Comparison of ENCODE assay signal across 18 cellular contexts in genomic region chr14:38189930-38190726, GRCh38. TPM values are rescaled to one million over a fixed set of nuclear protein-coding genes. Genes with fewer than 3 reads are reported as not detected.
DNase-seq lines count a peak whose midpoint lies in the region; ATAC-seq and TF ChIP-seq lines count a peak whose summit lies in the region.
"Had no signal": no experiment of that assay in that cellular context is flagged by ENCODE, and none has a peak within 500 bp of the region (broad histone marks: within the 10 kb centered on the region; RNA-seq: fewer than 3 reads in every experiment).

No MANE protein-coding gene starts in this region.

- DNase-seq in ELF-1 (ENCODE audit: low read depth, low spot score) (peak; percentile 31), endodermal cell (peak; percentile 69), KBM-7 (no peak), uterus (no peak)
- DNase-seq in activated T-cell treated with anti-CD3 and anti-CD28 coated beads, Interleukin-2, amount 50 U/mL, for 4 hours, result no peak
- DNase-seq: AML-193; CD4-positive, CD25-positive, alpha-beta regulatory T cell; DMS53; IMR-90; KG1 had no signal

- intact Hi-C loops in uterus (cut with DNase I; ENCODE audit: low total_unique reads), result no loop called here

- no peak for TF ChIP-seq POLR2A in uterus (IDR thresholded peaks at IDR 0.05)

- H3K27ac ChIP-seq in HUES48 (ENCODE audit: low read depth, low read length) (peak overlapping the region; percentile 100), endodermal cell (ENCODE audit: low read depth, low read length) (no peak overlapping the region), iPS-18a (ENCODE audit: low read length) (peak overlapping the region; percentile 90), uterus (no peak overlapping the region)
- H3K27ac ChIP-seq: 22Rv1; BLaER1 treated with 17β-estradiol and CSF1 and Interleukin-3, amounts not matched to agents 10 nM and 100 nM had no signal

- H3K27me3 ChIP-seq in HUES48 (ENCODE audit: control insufficient read depth, insufficient read depth, low read length) (no peaks in the 10 kb centered on the region), endodermal cell (ENCODE audit: control insufficient read depth, insufficient read depth, low read length, poor library complexity, severe bottlenecking) (no peaks in the 10 kb centered on the region), iPS-18a (ENCODE audit: control insufficient read depth, insufficient read depth, low read length) (no peaks in the 10 kb centered on the region), uterus (no peaks in the 10 kb centered on the region)
- H3K27me3 ChIP-seq: BLaER1 treated with 17β-estradiol and CSF1 and Interleukin-3, amounts not matched to agents 10 nM and 100 nM had no signal

- H3K36me3 Mint-ChIP-seq in endodermal cell (ENCODE audit: low read depth), result peaks cover 19% of the 10 kb centered on the region
- H3K36me3 Mint-ChIP-seq in activated T-cell treated with anti-CD3 and anti-CD28 coated beads, Interleukin-2, amount 50 U/mL, for 4 hours (ENCODE audit: insufficient read depth), result no peaks in the 10 kb centered on the region
- H3K36me3 Mint-ChIP-seq: CD4-positive, CD25-positive, alpha-beta regulatory T cell had no signal

- H3K4me1 ChIP-seq in HUES48 (ENCODE audit: control insufficient read depth, insufficient read depth, low read length), result peaks cover 30% of the 10 kb centered on the region
- peaks cover 13% of the 10 kb centered on the region for H3K4me1 ChIP-seq in endodermal cell (ENCODE audit: control insufficient read depth, insufficient read depth, low read length)
- H3K4me1 ChIP-seq in iPS-18a (ENCODE audit: control insufficient read depth, low read depth, low read length), result peaks cover 24% of the 10 kb centered on the region
- H3K4me1 ChIP-seq in uterus, result no peaks in the 10 kb centered on the region
- H3K4me1 ChIP-seq: BLaER1 treated with 17β-estradiol and CSF1 and Interleukin-3, amounts not matched to agents 10 nM and 100 nM had no signal

- peak overlapping the region; percentile 70 for H3K27ac Mint-ChIP-seq in endodermal cell
- H3K27ac Mint-ChIP-seq: CD4-positive, CD25-positive, alpha-beta regulatory T cell had no signal

- in situ Hi-C loops in KBM-7 (cut with MboI; ENCODE audit: low pct_unique_long_range_greater_than_20kb, low sequenced_read_pairs), result no loop called here

- H3K9me3 Mint-ChIP-seq in endodermal cell, result no peaks in the 10 kb centered on the region
- no peaks in the 10 kb centered on the region for H3K9me3 Mint-ChIP-seq in activated T-cell treated with anti-CD3 and anti-CD28 coated beads, Interleukin-2, amount 50 U/mL, for 4 hours
- H3K9me3 Mint-ChIP-seq: CD4-positive, CD25-positive, alpha-beta regulatory T cell had no signal

- 29% methylated on average over 4 of the region's 4 CpGs; no CpG with 5 or more reads in 1 of the 2 experiments for WGBS in endodermal cell (ENCODE audit: insufficient coverage in 1 of 2, insufficient read length in 1 of 2), 2 experiments

- H3K9ac ChIP-seq in HUES48 (ENCODE audit: low read depth, low read length), result peak overlapping the region; percentile 75
- H3K9ac ChIP-seq in endodermal cell (ENCODE audit: extremely low read depth, low read length, poor library complexity, severe bottlenecking), result no peak overlapping the region
- H3K9ac ChIP-seq in iPS-18a (ENCODE audit: low read length), result peak overlapping the region; percentile 88
- H3K9ac ChIP-seq: BLaER1 treated with 17β-estradiol and CSF1 and Interleukin-3, amounts not matched to agents 10 nM and 100 nM had no signal

- H3K9me3 ChIP-seq in HUES48 (ENCODE audit: control insufficient read depth, insufficient read depth, low read length) (no peaks in the 10 kb centered on the region), endodermal cell (ENCODE audit: control insufficient read depth, low read length) (no peaks in the 10 kb centered on the region), iPS-18a (ENCODE audit: control insufficient read depth, low read depth, low read length) (no peaks in the 10 kb centered on the region), uterus (no peaks in the 10 kb centered on the region)
- H3K9me3 ChIP-seq: BLaER1 treated with 17β-estradiol and CSF1 and Interleukin-3, amounts not matched to agents 10 nM and 100 nM had no signal

- TF ChIP-seq CTCF in endodermal cell (conservative IDR thresholded peaks at IDR 0.05), result no peak
- TF ChIP-seq CTCF in uterus (IDR thresholded peaks at IDR 0.05), result no peak

- no peaks in the 10 kb centered on the region for H3K27me3 Mint-ChIP-seq in endodermal cell (ENCODE audit: insufficient read depth)
- H3K27me3 Mint-ChIP-seq in activated T-cell treated with anti-CD3 and anti-CD28 coated beads, Interleukin-2, amount 50 U/mL, for 4 hours (ENCODE audit: low read depth), result no peaks in the 10 kb centered on the region

- peak overlapping the region; percentile 62 for H3K4me3 ChIP-seq in HUES48 (ENCODE audit: low read depth, low read length)
- H3K4me3 ChIP-seq in endodermal cell (ENCODE audit: low read length), result peak overlapping the region; percentile 19
- peak overlapping the region; percentile 79 for H3K4me3 ChIP-seq in iPS-18a (ENCODE audit: low read length)
- H3K4me3 ChIP-seq in uterus, result no peak overlapping the region
- H3K4me3 ChIP-seq: BLaER1 treated with 17β-estradiol and CSF1 and Interleukin-3, amounts not matched to agents 10 nM and 100 nM; GM12878 had no signal

- peaks cover 64% of the 10 kb centered on the region for H3K4me1 Mint-ChIP-seq in endodermal cell
- H3K4me1 Mint-ChIP-seq in activated T-cell treated with anti-CD3 and anti-CD28 coated beads, Interleukin-2, amount 50 U/mL, for 4 hours (ENCODE audit: low read depth), result peaks cover 10% of the 10 kb centered on the region

- peak overlapping the region; percentile 77 for H3K4me3 Mint-ChIP-seq in endodermal cell
- no peak overlapping the region for H3K4me3 Mint-ChIP-seq in activated T-cell treated with anti-CD3 and anti-CD28 coated beads, Interleukin-2, amount 50 U/mL, for 4 hours
- H3K4me3 Mint-ChIP-seq: CD4-positive, CD25-positive, alpha-beta regulatory T cell had no signal

- no peak for ATAC-seq in activated T-cell treated with anti-CD3 and anti-CD28 coated beads, Interleukin-2, amount 50 U/mL, for 4 hours
- ATAC-seq in GM19397 (IDR thresholded peaks at IDR 0.05; ENCODE audit: unreplicated experiment), result no peak
- ATAC-seq: GM12878 had no signal

- H3K36me3 ChIP-seq in HUES48 (ENCODE audit: control insufficient read depth, insufficient read depth, low read length) (peaks cover 9% of the 10 kb centered on the region), endodermal cell (ENCODE audit: control insufficient read depth, insufficient read depth, low read length) (no peaks in the 10 kb centered on the region), iPS-18a (ENCODE audit: control insufficient read depth, low read depth, low read length) (peaks cover 3% of the 10 kb centered on the region), uterus (no peaks in the 10 kb centered on the region)
- H3K36me3 ChIP-seq: BLaER1 treated with 17β-estradiol and CSF1 and Interleukin-3, amounts not matched to agents 10 nM and 100 nM had no signal

RNA-seq across cellular contexts. Expression of gene SSTR1, which starts 17.6 kb away (rescaled TPM):
- 1 to 10 TPM in 1 of 2 donors, under 1 TPM in 1; 0.69 to 1.2 TPM for total RNA-seq in endodermal cell
- 0.36 TPM for polyA plus RNA-seq in endodermal cell (2013, experiment 1 of 2)
- 0.21 TPM for polyA plus RNA-seq in endodermal cell (2013, experiment 2 of 2)
- total RNA-seq in activated T-cell treated with anti-CD3 and anti-CD28 coated beads, Interleukin-2, amount 50 U/mL, for 4 hours, result not detected
- 1 to 10 TPM; 1.2 to 2.7 (median 1.7) TPM for total RNA-seq in uterus
- total RNA-seq: CD4-positive, CD25-positive, alpha-beta regulatory T cell; G401; GM12878; HT1080 had no signal
- polyA plus RNA-seq: CD4-positive, CD25-positive, alpha-beta regulatory T cell had no signal

Comparison
In these comparisons a context has a peak if more than half of its experiments do, and no peak if none do; other contexts are left out.
1. DNase-seq: peak in ELF-1 (single experiment) and endodermal cell (single experiment); none in KBM-7 (single experiment), activated T-cell treated with anti-CD3 and anti-CD28 coated beads, Interleukin-2, amount 50 U/mL, for 4 hours (single experiment) and uterus (0 of 2).
2. H3K27ac ChIP-seq: peak in HUES48 (single experiment) and iPS-18a (single experiment); none in endodermal cell (single experiment) and uterus (0 of 2).
3. H3K4me3 ChIP-seq: peak in HUES48 (single experiment), endodermal cell (single experiment) and iPS-18a (single experiment); none in uterus (0 of 2).